Comparison of ENCODE assay signal across 18 cellular contexts in genomic region chr14:54362089-54362504, GRCh38. TPM values are rescaled to one million over a fixed set of nuclear protein-coding genes. Genes with fewer than 3 reads are reported as not detected.
DNase-seq lines count a peak whose midpoint lies in the region; ATAC-seq, FAIRE-seq and TF ChIP-seq lines count a peak whose summit lies in the region.
"Had no signal": no experiment of that assay in that cellular context is flagged by ENCODE, and none has a peak within 500 bp of the region (broad histone marks: within the 10 kb centered on the region; RNA-seq: fewer than 3 reads in every experiment).

No MANE protein-coding gene starts in this region.

- peak overlapping the region; percentile 2; the same call in 1 of the 2 replicates for H2BK12ac ChIP-seq in H1 (ENCODE audit: low read depth, low read length)

- no peak overlapping the region for H4K5ac ChIP-seq in H1 (ENCODE audit: insufficient read length, low read depth, low read length)

- H3K18ac ChIP-seq in H1 (ENCODE audit: extremely low read depth, low read length), result 0 out of 2 replicates have a peak overlapping the region, but pooled peaks have one; percentile 39

- H3K9ac ChIP-seq in HUES48 (ENCODE audit: low read depth, low read length) (peak overlapping the region; percentile 15; the same call in 1 of the 2 replicates), H1 (replicated peaks in 1 of 4; ENCODE audit: extremely low read depth in 1 of 4, low read depth in 3 of 4, low read length in 3 of 4) (no peak overlapping the region), iPS-18a (ENCODE audit: low read length) (peak overlapping the region; percentile 13)

- TF ChIP-seq RAD21 in H1 (IDR thresholded peaks at IDR 0.05 in 1 of 2, conservative IDR thresholded peaks at IDR 0.05 in 1 of 2; ENCODE audit: low read depth in 2 of 2, low read length in 2 of 2), result no peak

- H3K27ac ChIP-seq in HUES48 (ENCODE audit: low read depth, low read length), result peak overlapping the region; percentile 95
- H3K27ac ChIP-seq in H1 (ENCODE audit: low read depth, low read length), result no peak overlapping the region; the same call in 1 of the 2 replicates
- H3K27ac ChIP-seq in iPS-18a (ENCODE audit: low read length), result peak overlapping the region; percentile 45
- H3K27ac ChIP-seq: PC-9, RWPE1 had no signal

- H3K27me3 Mint-ChIP-seq in activated CD4-positive, alpha-beta T cell treated with anti-CD3 and anti-CD28 coated beads for 36 hours, result peaks cover 18% of the 10 kb centered on the region
- H3K27me3 Mint-ChIP-seq in chondrocyte (ENCODE audit: low read depth), result no peaks in the 10 kb centered on the region

- CTCF ChIA-PET in H1 (lab: Charles Lee; ENCODE audit: partially characterized antibody), result interaction anchor here (0.6 to 2.7 kb wide), 6 partner anchors 9 to 33 kb away, joined by 3 to 17 read pairs (median 4); no protein-coding TSS in a partner anchor
- CTCF ChIA-PET in activated CD4-positive, alpha-beta T cell treated with anti-CD3 and anti-CD28 coated beads for 36 hours (lab: Charles Lee), result interaction anchor here (0.5 to 1.9 kb wide), 2 partner anchors 14 to 61 kb away, joined by 3 to 9 read pairs; no protein-coding TSS in a partner anchor

- peak; percentile 99 for FAIRE-seq in H1 (lab: Jason Lieb, UNC)

- no peaks in the 10 kb centered on the region for H3K36me3 Mint-ChIP-seq in activated CD4-positive, alpha-beta T cell treated with anti-CD3 and anti-CD28 coated beads for 36 hours (ENCODE audit: low read depth)
- H3K36me3 Mint-ChIP-seq in chondrocyte (ENCODE audit: low read depth), result no peaks in the 10 kb centered on the region
- H3K36me3 Mint-ChIP-seq: CD14-positive monocyte had no signal

- H2BK120ac ChIP-seq in H1 (replicated peaks; ENCODE audit: low read depth, low read length), result peak overlapping the region; percentile 93

- H3K56ac ChIP-seq in H1 (replicated peaks; ENCODE audit: insufficient read length, low read depth, low read length), result no peak overlapping the region

- H2BK15ac ChIP-seq in H1 (ENCODE audit: low read length), result no peak overlapping the region

- H3K23me2 ChIP-seq in H1 (ENCODE audit: low read depth, low read length), result no peaks in the 10 kb centered on the region; the same call in 1 of the 2 replicates

- no peak overlapping the region for H3K23ac ChIP-seq in H1 (ENCODE audit: insufficient read length)

- TF ChIP-seq POLR2A in H1 (IDR thresholded peaks at IDR 0.05; ENCODE audit: control extremely low read depth in 1 of 2, low read depth in 2 of 2, low read length in 2 of 2), result no peak

- no peaks in the 10 kb centered on the region for H3K9me3 Mint-ChIP-seq in activated CD4-positive, alpha-beta T cell treated with anti-CD3 and anti-CD28 coated beads for 36 hours (ENCODE audit: low read depth)
- no peaks in the 10 kb centered on the region for H3K9me3 Mint-ChIP-seq in chondrocyte (ENCODE audit: low read depth)
- H3K9me3 Mint-ChIP-seq: CD14-positive monocyte had no signal

- ATAC-seq in activated CD4-positive, alpha-beta T cell treated with anti-CD3 and anti-CD28 coated beads for 36 hours, result no peak
- ATAC-seq in GM21515 (IDR thresholded peaks at IDR 0.05; ENCODE audit: unreplicated experiment), result no peak
- ATAC-seq: SK-N-SH treated with all-trans-retinoic acid at 6 μM for 48 hours had no signal

- no peak overlapping the region for H3K4ac ChIP-seq in H1 (replicated peaks; ENCODE audit: insufficient read length, low read depth, low read length)

- H2BK20ac ChIP-seq in H1 (ENCODE audit: low read length), result no peak overlapping the region

- no peaks in the 10 kb centered on the region for H3K79me1 ChIP-seq in H1 (ENCODE audit: low read depth, low read length)

- H4K20me1 ChIP-seq in H1 (replicated peaks in 1 of 2; ENCODE audit: control insufficient read depth in 1 of 2, insufficient read depth in 2 of 2, low read length in 2 of 2), result no peaks in the 10 kb centered on the region

- POLR2A ChIA-PET in H1 (lab: Charles Lee; ENCODE audit: partially characterized antibody), result interaction anchor here (0.9 to 2.2 kb wide), 6 partner anchors 13 to 76 kb away, joined by 3 to 15 read pairs (median 4); partner anchors contain the start of gene CDKN3
- POLR2A ChIA-PET in activated CD4-positive, alpha-beta T cell treated with anti-CD3 and anti-CD28 coated beads for 36 hours (lab: Charles Lee), result no interaction called here

- no peaks in the 10 kb centered on the region for H3K9me3 ChIP-seq in HUES48 (ENCODE audit: control insufficient read depth, insufficient read depth, low read length)
- H3K9me3 ChIP-seq in H1 (ENCODE audit: insufficient read depth in 2 of 2, low read depth in 1 of 2, low read length in 1 of 2), result no peaks in the 10 kb centered on the region
- no peaks in the 10 kb centered on the region for H3K9me3 ChIP-seq in iPS-18a (ENCODE audit: control insufficient read depth, low read depth, low read length)

- H3K27me3 ChIP-seq in HUES48 (ENCODE audit: control insufficient read depth, insufficient read depth, low read length) (peaks cover 8% of the 10 kb centered on the region), H1 (replicated peaks in 1 of 4; ENCODE audit: control insufficient read depth in 3 of 4, extremely low read depth in 1 of 4, insufficient read depth in 3 of 4, low read length in 3 of 4) (peaks cover 0 to 6% (median 0%) of the 10 kb centered on the region in 4 experiments; a peak in 2 of 7 replicates), iPS-18a (ENCODE audit: control insufficient read depth, insufficient read depth, low read length) (peaks cover 7% of the 10 kb centered on the region)

- H2AFZ ChIP-seq in H1 (ENCODE audit: low read length), result no peak overlapping the region
- H2AFZ ChIP-seq: PC-9 had no signal

- no peak overlapping the region for H3K27ac Mint-ChIP-seq in activated CD4-positive, alpha-beta T cell treated with anti-CD3 and anti-CD28 coated beads for 36 hours
- no peak overlapping the region for H3K27ac Mint-ChIP-seq in chondrocyte (ENCODE audit: unreplicated experiment)
- H3K27ac Mint-ChIP-seq: CD14-positive monocyte had no signal

- peak overlapping the region; percentile 79 for H4K91ac ChIP-seq in H1 (replicated peaks; ENCODE audit: insufficient read length, low read length)

- H3K4me1 Mint-ChIP-seq in activated CD4-positive, alpha-beta T cell treated with anti-CD3 and anti-CD28 coated beads for 36 hours, result no peaks in the 10 kb centered on the region
- peaks cover 28% of the 10 kb centered on the region for H3K4me1 Mint-ChIP-seq in chondrocyte (ENCODE audit: low read depth)

- TF ChIP-seq CTCF in H1 (IDR thresholded peaks at IDR 0.05; ENCODE audit: control extremely low read depth in 1 of 3, insufficient read depth in 1 of 3, low read depth in 1 of 3, low read length in 3 of 3) (no peak), chondrocyte (IDR thresholded peaks at IDR 0.05) (no peak)

- peak in 1 of 2 experiments; percentile 76; a peak in 1 of 3 replicates for TF ChIP-seq EP300 in H1 (IDR thresholded peaks at IDR 0.05; ENCODE audit: borderline replicate concordance in 1 of 2, low read depth in 2 of 2, low read length in 2 of 2)

- no peaks in the 10 kb centered on the region for H3K79me2 ChIP-seq in H1 (ENCODE audit: control insufficient read depth in 1 of 2, insufficient read depth in 2 of 2, low read length in 2 of 2)

- DNase-seq in H1 (ENCODE audit: low read depth in 1 of 2, low spot score in 2 of 2), result peak; percentile 59 to 80
- DNase-seq in activated CD4-positive, alpha-beta T cell treated with anti-CD3 and anti-CD28 coated beads for 36 hours, result no peak
- DNase-seq in chondrocyte (ENCODE audit: low spot score), result no peak
- DNase-seq in T-helper 9 cell, result no peak
- DNase-seq: ACHN, DMS79, NCI-H1105 treated with DMSO at 0.1 percent for 48 hours, NCI-H1694 treated with DMSO at 0.1 percent for 48 hours, NCI-H510A, NCI-H774, PC-9, SIG-M5 had no signal

- intact Hi-C loops in activated CD4-positive, alpha-beta T cell treated with anti-CD3 and anti-CD28 coated beads for 36 hours (cut with DNase I, micrococcal nuclease), result no loop called here

- H3K36me3 ChIP-seq in HUES48 (ENCODE audit: control insufficient read depth, insufficient read depth, low read length), result no peaks in the 10 kb centered on the region
- no peaks in the 10 kb centered on the region for H3K36me3 ChIP-seq in H1 (ENCODE audit: control insufficient read depth in 2 of 4, insufficient read depth in 4 of 4, low read length in 3 of 4)
- H3K36me3 ChIP-seq in iPS-18a (ENCODE audit: control insufficient read depth, low read depth, low read length), result no peaks in the 10 kb centered on the region

- no peak overlapping the region for H2AK5ac ChIP-seq in H1 (ENCODE audit: low read depth, low read length)

- H3K4me3 ChIP-seq in HUES48 (ENCODE audit: low read depth, low read length) (no peak overlapping the region), H1 (ENCODE audit: extremely low read depth in 1 of 4, insufficient read depth in 2 of 4, low read depth in 3 of 4, low read length in 4 of 4) (peak overlapping the region in 1 of 4 experiments; percentile 29; a peak in 3 of 8 replicates), iPS-18a (ENCODE audit: low read length) (peak overlapping the region; percentile 25)
- H3K4me3 ChIP-seq: PC-9 had no signal

- H3K14ac ChIP-seq in H1 (ENCODE audit: insufficient read length), result no peak overlapping the region

- H4K8ac ChIP-seq in H1 (ENCODE audit: extremely low read depth, insufficient read depth, low read length), result no peak overlapping the region

- peak overlapping the region; percentile 54 to 55 for H3K4me2 ChIP-seq in H1 (ENCODE audit: insufficient read depth in 1 of 2, low read depth in 2 of 2, low read length in 2 of 2)
- H3K4me2 ChIP-seq: PC-9 had no signal

- 3% methylated on average over 5 of the region's 5 CpGs; no CpG with 5 or more reads in 1 of the 2 experiments for WGBS in H1 (ENCODE audit: extremely low coverage in 1 of 2, insufficient coverage in 1 of 2, insufficient read length in 1 of 2, insufficient replicate concordance in 2 of 2, low coverage in 1 of 2, low lambda C conversion rate in 2 of 2, missing lambda C conversion rate in 1 of 2), 2 experiments

- no peak overlapping the region for H3K4me3 Mint-ChIP-seq in activated CD4-positive, alpha-beta T cell treated with anti-CD3 and anti-CD28 coated beads for 36 hours
- no peak overlapping the region for H3K4me3 Mint-ChIP-seq in chondrocyte (ENCODE audit: unreplicated experiment)

- H2BK5ac ChIP-seq in H1 (ENCODE audit: low read depth, low read length), result peak overlapping the region; percentile 93; the same call in 1 of the 2 replicates

- H3K4me1 ChIP-seq in HUES48 (ENCODE audit: control insufficient read depth, insufficient read depth, low read length) (peaks cover 54% of the 10 kb centered on the region), H1 (replicated peaks in 1 of 4; ENCODE audit: control insufficient read depth in 3 of 4, insufficient read depth in 4 of 4, low read length in 3 of 4) (peaks cover 14 to 32% (median 26%) of the 10 kb centered on the region in 4 experiments), iPS-18a (ENCODE audit: control insufficient read depth, low read depth, low read length) (peaks cover 51% of the 10 kb centered on the region)

RNA-seq across cellular contexts. Expression of gene CDKN3, which starts 34.7 kb away (rescaled TPM):
- 41.5 and 48.3 TPM in 2 replicates for total RNA-seq in H1 (2021; fragmentation: NEBNext Ultra II Directional; extraction: Animal tissue kit (Norgen Biotek cat#: 25700))
- 25.4 and 43.5 TPM in 2 replicates for polyA plus RNA-seq in H1 (2011; rRNA removed)
- 45.7 TPM for polyA plus RNA-seq in H1 (2011; cell fraction: cytosol; rRNA removed)
- polyA plus RNA-seq in H1 (2011; cell fraction: nucleus; rRNA removed), result 10.7 TPM
- 26.3 to 34.7 TPM (median 32.0 TPM) in 4 replicates for polyA plus RNA-seq in H1 (2012, experiment 1 of 2)
- polyA plus RNA-seq in H1 (2012, experiment 2 of 2), result 15.1 TPM
- 96.1 TPM for polyA plus RNA-seq in H1 (2013, experiment 1 of 2)
- 92.4 TPM for polyA plus RNA-seq in H1 (2013, experiment 2 of 2)
- polyA minus RNA-seq in H1 (2011; rRNA and poly(A)+ RNA removed), result 16.3 and 28.1 TPM in 2 replicates
- polyA minus RNA-seq in H1 (2011; cell fraction: cytosol; rRNA and poly(A)+ RNA removed), result 16.1 TPM
- polyA minus RNA-seq in H1 (2011; cell fraction: nucleus; rRNA and poly(A)+ RNA removed), result 16.6 TPM
- 100 to 1,000 TPM in 1 of 2 experiments, 10 to 100 TPM in 1; 86.7 to 133 TPM for total RNA-seq in activated CD4-positive, alpha-beta T cell treated with anti-CD3 and anti-CD28 coated beads for 36 hours
- total RNA-seq in chondrocyte, result 5.3 to 10.4 TPM (median 8.9 TPM) in 3 replicates

Comparison
In these comparisons a context has a peak if more than half of its experiments do, and no peak if none do; other contexts are left out.
1. H3K9ac ChIP-seq: peak in HUES48 (single experiment) and iPS-18a (single experiment); none in H1 (0 of 4).
2. DNase-seq: peak in H1 (2 of 2); none in activated CD4-positive, alpha-beta T cell treated with anti-CD3 and anti-CD28 coated beads for 36 hours (single experiment), chondrocyte (single experiment) and T-helper 9 cell (single experiment).